ENCODE assay signal across 23 cellular contexts in genomic region chr18:36629836-36630235, GRCh38.
"Had no signal": no experiment of that assay in that cellular context is flagged by ENCODE, and none has a peak within 500 bp of the region (broad histone marks: within the 10 kb centered on the region; RNA-seq: fewer than 3 reads in every experiment).

No MANE protein-coding gene starts in this region.

- H3K27ac ChIP-seq: brain microvascular endothelial cell, lower lobe of right lung, right lobe of liver, testis had no signal

- DNase-seq: activated CD4-positive, alpha-beta T cell treated with anti-CD3 and anti-CD28 coated beads for 36 hours; activated CD4-positive, alpha-beta T cell treated with anti-CD3 and anti-CD28 coated beads, Interleukin-2, amount 50 U/mL, for 48 hours; activated CD4-positive, CD25-positive, alpha-beta regulatory T cell; activated CD8-positive, alpha-beta memory T cell treated with anti-CD3 and anti-CD28 coated beads for 24 hours; activated effector memory CD4-positive, alpha-beta T cell treated with anti-CD3 and anti-CD28 coated beads, Interleukin-2, amount 50 U/mL, for 16 hours; activated naive CD4-positive, alpha-beta T cell treated with anti-CD3 and anti-CD28 coated beads for 36 hours; activated naive CD8-positive, alpha-beta T cell treated with anti-CD3 and anti-CD28 coated beads for 36 hours; adrenal gland; brain microvascular endothelial cell; central memory CD4-positive, alpha-beta T cell; effector memory CD4-positive, alpha-beta T cell; gastrocnemius medialis; glutamatergic neuron; hippocampal formation; kidney; lower lobe of right lung; mesendoderm; right lobe of liver; stimulated activated CD4-positive, alpha-beta T cell treated with anti-CD3 and anti-CD28 coated beads, Interleukin-2, amount 100 ng/mL, for 48 hours; stimulated activated naive CD4-positive, alpha-beta T cell treated with Interleukin-2 at 50 U/mL for 16 hours; testis; upper lobe of left lung had no signal

- H3K27me3 ChIP-seq: adrenal gland, brain microvascular endothelial cell, gastrocnemius medialis, right lobe of liver, testis, upper lobe of left lung had no signal

- H3K4me3 ChIP-seq: adrenal gland, gastrocnemius medialis, lower lobe of right lung, right lobe of liver, testis, upper lobe of left lung had no signal

- ATAC-seq: activated CD4-positive, alpha-beta T cell treated with anti-CD3 and anti-CD28 coated beads for 36 hours; lower lobe of right lung; natural killer cell treated with Interleukin-12 subunit alpha and Interleukin-12 subunit beta and Interleukin-15 and Interleukin-18, amount 100 ng/mL, for 72 hours; right lobe of liver had no signal

- H3K4me1 ChIP-seq: adrenal gland, lower lobe of right lung, right lobe of liver, testis had no signal

- H3K9me3 ChIP-seq: adrenal gland, gastrocnemius medialis, lower lobe of right lung, right lobe of liver, testis, upper lobe of left lung had no signal

- H3K36me3 ChIP-seq: adrenal gland, brain microvascular endothelial cell, gastrocnemius medialis, lower lobe of right lung, right lobe of liver, upper lobe of left lung had no signal
